ENCODE assay signal across 24 cellular contexts in the genomic region with DNA sequence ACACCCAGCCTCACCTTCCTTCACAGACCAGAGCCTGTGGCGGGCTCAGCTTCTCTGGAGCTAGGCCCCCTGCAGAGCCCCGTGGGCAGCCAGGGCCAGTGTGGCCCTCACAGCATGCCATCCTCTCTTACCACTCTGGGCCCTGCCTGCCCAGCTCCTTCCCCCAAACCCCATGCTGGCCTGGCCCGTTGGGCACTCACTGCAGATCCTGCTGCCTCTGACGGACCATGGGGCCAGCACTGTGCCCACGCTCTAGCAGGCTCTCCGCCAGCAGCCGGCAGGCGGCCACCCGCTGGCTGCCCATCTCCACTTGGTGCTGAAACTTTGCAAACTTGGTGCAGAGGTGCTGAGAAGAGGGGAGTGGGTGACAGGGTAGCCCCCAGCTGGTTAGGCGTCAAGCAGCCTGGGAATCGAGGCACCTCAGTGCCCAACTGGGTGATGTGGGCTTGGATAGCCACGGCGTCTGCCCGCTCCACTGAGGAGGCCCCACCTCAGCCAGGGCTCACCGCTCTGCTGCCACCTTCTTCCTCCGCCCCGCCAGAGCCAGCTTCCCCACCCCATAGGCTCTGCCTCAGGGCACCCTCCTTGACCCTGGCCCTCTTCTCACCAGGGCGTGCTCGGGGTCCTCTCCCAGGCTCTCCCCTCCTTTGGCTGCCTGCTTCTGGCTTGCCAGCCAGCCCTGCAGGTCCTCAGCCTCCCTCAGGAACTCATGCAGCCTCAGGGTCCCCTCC. TPM values are rescaled to one million over a fixed set of nuclear protein-coding genes. Genes with fewer than 3 reads are reported as not detected.
DNase-seq lines count a peak whose midpoint lies in the region; ATAC-seq, FAIRE-seq and TF ChIP-seq lines count a peak whose summit lies in the region.
"Had no signal": no experiment of that assay in that cellular context is flagged by ENCODE, and none has a peak within 500 bp of the region (broad histone marks: within the 10 kb centered on the region; RNA-seq: fewer than 3 reads in every experiment).

No MANE protein-coding gene starts in this region.

- H3K4me3 Mint-ChIP-seq in activated CD4-positive, alpha-beta T cell treated with anti-CD3 and anti-CD28 coated beads, Interleukin-2, amount 10 ng/mL, durations not matched to agents 24 days and 14 days: no peak overlapping the region
- H3K4me3 Mint-ChIP-seq in astrocyte (ENCODE audit: unreplicated experiment): no peak overlapping the region
- no peak overlapping the region for H3K4me3 Mint-ChIP-seq in stimulated activated effector memory CD8-positive, alpha-beta T cell treated with anti-CD3 and anti-CD28 coated beads, Interleukin-12 subunit alpha, Interleukin-12 subunit beta, amount 100 ng/mL, for 72 hours
- H3K4me3 Mint-ChIP-seq: mesothelial cell of epicardium; natural killer cell; stimulated activated memory B cell treated with anti-CD40 and anti-IgM and Interleukin-4, amounts not matched to agents 10 μg/mL and 1 μg/mL and 100 μg/mL, for 72 hours; type B pancreatic cell; WTC11 had no signal

- H3K4me1 Mint-ChIP-seq in activated CD4-positive, alpha-beta T cell treated with anti-CD3 and anti-CD28 coated beads, Interleukin-2, amount 10 ng/mL, durations not matched to agents 24 days and 14 days: peaks cover 9% of the 10 kb centered on the region
- H3K4me1 Mint-ChIP-seq in astrocyte (ENCODE audit: low read depth, unreplicated experiment): no peaks in the 10 kb centered on the region
- H3K4me1 Mint-ChIP-seq in stimulated activated effector memory CD8-positive, alpha-beta T cell treated with anti-CD3 and anti-CD28 coated beads, Interleukin-12 subunit alpha, Interleukin-12 subunit beta, amount 100 ng/mL, for 72 hours: peaks cover 43% of the 10 kb centered on the region
- H3K4me1 Mint-ChIP-seq: WTC11 had no signal

- H3K9me3 ChIP-seq in left ventricle myocardium inferior (replicated peaks) (no peaks in the 10 kb centered on the region), right atrium auricular region (no peaks in the 10 kb centered on the region), astrocyte (ENCODE audit: insufficient read depth, low read depth, low read length) (no peaks in the 10 kb centered on the region)
- H3K9me3 ChIP-seq: A549, body of pancreas, pancreas had no signal

- peaks cover 10% of the 10 kb centered on the region for H3K4me1 ChIP-seq in left ventricle myocardium inferior
- H3K4me1 ChIP-seq in right atrium auricular region: no peaks in the 10 kb centered on the region
- peaks cover 15% of the 10 kb centered on the region for H3K4me1 ChIP-seq in astrocyte (ENCODE audit: insufficient read depth, low read length)
- H3K4me1 ChIP-seq: A549, body of pancreas, pancreas had no signal

- peak overlapping the region; percentile 47 for H3K4me2 ChIP-seq in astrocyte (ENCODE audit: low read length)
- H3K4me2 ChIP-seq: A549 had no signal

- H3K27me3 ChIP-seq in left ventricle myocardium inferior (ENCODE audit: low read depth) (no peaks in the 10 kb centered on the region), right atrium auricular region (no peaks in the 10 kb centered on the region), astrocyte (ENCODE audit: insufficient read depth, low read length) (peaks cover 11% of the 10 kb centered on the region)
- H3K27me3 ChIP-seq: body of pancreas, pancreas had no signal

- no peaks in the 10 kb centered on the region for H3K9me3 Mint-ChIP-seq in activated CD4-positive, alpha-beta T cell treated with anti-CD3 and anti-CD28 coated beads, Interleukin-2, amount 10 ng/mL, durations not matched to agents 24 days and 14 days
- peaks cover 7% of the 10 kb centered on the region for H3K9me3 Mint-ChIP-seq in astrocyte (ENCODE audit: unreplicated experiment)
- H3K9me3 Mint-ChIP-seq in stimulated activated effector memory CD8-positive, alpha-beta T cell treated with anti-CD3 and anti-CD28 coated beads, Interleukin-12 subunit alpha, Interleukin-12 subunit beta, amount 100 ng/mL, for 72 hours: no peaks in the 10 kb centered on the region
- H3K9me3 Mint-ChIP-seq: mesothelial cell of epicardium; natural killer cell; stimulated activated memory B cell treated with anti-CD40 and anti-IgM and Interleukin-4, amounts not matched to agents 10 μg/mL and 1 μg/mL and 100 μg/mL, for 72 hours; type B pancreatic cell; WTC11 had no signal

- peaks cover 14% of the 10 kb centered on the region for H4K20me1 ChIP-seq in astrocyte (ENCODE audit: insufficient read depth, low read length)

- peak overlapping the region; percentile 63 for H3K27ac Mint-ChIP-seq in activated CD4-positive, alpha-beta T cell treated with anti-CD3 and anti-CD28 coated beads, Interleukin-2, amount 10 ng/mL, durations not matched to agents 24 days and 14 days
- no peak overlapping the region for H3K27ac Mint-ChIP-seq in astrocyte (ENCODE audit: unreplicated experiment)
- peak overlapping the region; percentile 76 for H3K27ac Mint-ChIP-seq in stimulated activated effector memory CD8-positive, alpha-beta T cell treated with anti-CD3 and anti-CD28 coated beads, Interleukin-12 subunit alpha, Interleukin-12 subunit beta, amount 100 ng/mL, for 72 hours
- H3K27ac Mint-ChIP-seq: mesothelial cell of epicardium; stimulated activated memory B cell treated with anti-CD40 and anti-IgM and Interleukin-4, amounts not matched to agents 10 μg/mL and 1 μg/mL and 100 μg/mL, for 72 hours; type B pancreatic cell had no signal

- TF ChIP-seq CTCF in left ventricle myocardium inferior (IDR thresholded peaks at IDR 0.05; ENCODE audit: borderline replicate concordance) (no peak), right atrium auricular region (IDR thresholded peaks at IDR 0.05) (no peak), astrocyte (IDR thresholded peaks at IDR 0.05; ENCODE audit: insufficient read depth, low read depth, low read length) (no peak), omental fat pad (IDR thresholded peaks at IDR 0.05) (no peak)

- no peaks in the 10 kb centered on the region for H3K36me3 Mint-ChIP-seq in activated CD4-positive, alpha-beta T cell treated with anti-CD3 and anti-CD28 coated beads, Interleukin-2, amount 10 ng/mL, durations not matched to agents 24 days and 14 days (ENCODE audit: low read depth)
- H3K36me3 Mint-ChIP-seq in astrocyte (ENCODE audit: low read depth, unreplicated experiment): peaks cover 25% of the 10 kb centered on the region
- H3K36me3 Mint-ChIP-seq in stimulated activated effector memory CD8-positive, alpha-beta T cell treated with anti-CD3 and anti-CD28 coated beads, Interleukin-12 subunit alpha, Interleukin-12 subunit beta, amount 100 ng/mL, for 72 hours: no peaks in the 10 kb centered on the region
- H3K36me3 Mint-ChIP-seq: mesothelial cell of epicardium; natural killer cell; stimulated activated memory B cell treated with anti-CD40 and anti-IgM and Interleukin-4, amounts not matched to agents 10 μg/mL and 1 μg/mL and 100 μg/mL, for 72 hours; WTC11 had no signal

- no peaks in the 10 kb centered on the region for H3K79me2 ChIP-seq in astrocyte (ENCODE audit: insufficient read depth, low read length)

- H3K27me3 Mint-ChIP-seq in activated CD4-positive, alpha-beta T cell treated with anti-CD3 and anti-CD28 coated beads, Interleukin-2, amount 10 ng/mL, durations not matched to agents 24 days and 14 days: no peaks in the 10 kb centered on the region
- peaks cover 51% of the 10 kb centered on the region for H3K27me3 Mint-ChIP-seq in astrocyte (ENCODE audit: low read depth, unreplicated experiment)
- H3K27me3 Mint-ChIP-seq: type B pancreatic cell had no signal

- no peak for DNase-seq in activated CD4-positive, alpha-beta T cell treated with anti-CD3 and anti-CD28 coated beads, Interleukin-2, amount 10 ng/mL, durations not matched to agents 24 days and 14 days
- no peak for DNase-seq in activated CD4-positive, alpha-beta T cell treated with anti-CD3 and anti-CD28 coated beads, Interleukin-2, amount 50 U/mL, for 48 hours
- DNase-seq in left ventricle myocardium inferior: no peak
- DNase-seq in right atrium auricular region (ENCODE audit: low spot score): no peak
- no peak for DNase-seq in astrocyte (ENCODE audit: low read depth)
- DNase-seq in stimulated activated effector memory CD8-positive, alpha-beta T cell treated with anti-CD3 and anti-CD28 coated beads, Interleukin-12 subunit alpha, Interleukin-12 subunit beta, amount 100 ng/mL, for 72 hours (ENCODE audit: low spot score in 2 of 2): no peak
- DNase-seq in omental fat pad (ENCODE audit: low spot score): no peak
- DNase-seq: AML-193, body of pancreas, DMS153, Kasumi-1, natural killer cell, NCI-H146, NCI-H2107, NCI-H446 treated with DMSO at 0.1 percent for 48 hours, substantia nigra had no signal

- no peak overlapping the region for H2AFZ ChIP-seq in astrocyte (ENCODE audit: low read depth, low read length)

- H3K36me3 ChIP-seq in left ventricle myocardium inferior: no peaks in the 10 kb centered on the region
- no peaks in the 10 kb centered on the region for H3K36me3 ChIP-seq in right atrium auricular region
- H3K36me3 ChIP-seq in astrocyte (ENCODE audit: insufficient read depth, low read length): no peaks in the 10 kb centered on the region
- H3K36me3 ChIP-seq: pancreas had no signal

- intact Hi-C loops in activated CD4-positive, alpha-beta T cell treated with anti-CD3 and anti-CD28 coated beads, Interleukin-2, amount 10 ng/mL, durations not matched to agents 24 days and 14 days (cut with micrococcal nuclease): no loop called here
- intact Hi-C loops in left ventricle myocardium inferior (cut with micrococcal nuclease): no loop called here

- FAIRE-seq in astrocyte (lab: Jason Lieb, UNC): no peak
- FAIRE-seq: A549, islet of Langerhans, pancreas had no signal

- H3K9ac ChIP-seq in astrocyte (ENCODE audit: low read length): no peak overlapping the region

- H3K27ac ChIP-seq in left ventricle myocardium inferior (replicated peaks) (peak overlapping the region; percentile 36), right atrium auricular region (no peak overlapping the region), astrocyte (ENCODE audit: low read depth, low read length) (no peak overlapping the region)
- H3K27ac ChIP-seq: A549, body of pancreas, pancreas had no signal

- ATAC-seq in stimulated activated effector memory CD8-positive, alpha-beta T cell treated with anti-CD3 and anti-CD28 coated beads, Interleukin-12 subunit alpha, Interleukin-12 subunit beta, amount 100 ng/mL, for 72 hours: no peak
- ATAC-seq in omental fat pad (ENCODE audit: low FRiP score) (no peak), HG03108 (IDR thresholded peaks at IDR 0.05; ENCODE audit: unreplicated experiment) (no peak)
- ATAC-seq: A549; body of pancreas; stimulated activated memory B cell treated with anti-CD40 and anti-IgM and Interleukin-4, amounts not matched to agents 10 μg/mL and 1 μg/mL and 100 μg/mL, for 72 hours; WTC11 had no signal

- no peak overlapping the region for H3K4me3 ChIP-seq in left ventricle myocardium inferior
- H3K4me3 ChIP-seq in right atrium auricular region: no peak overlapping the region
- H3K4me3 ChIP-seq in astrocyte (ENCODE audit: insufficient read depth, low read depth, low read length): no peak overlapping the region
- H3K4me3 ChIP-seq: A549, body of pancreas, pancreas had no signal

RNA-seq across cellular contexts. Expression of a gene that starts 22.5 kb away (rescaled TPM):
- 0.64 and 0.65 TPM in 2 replicates for total RNA-seq in activated CD4-positive, alpha-beta T cell treated with anti-CD3 and anti-CD28 coated beads, Interleukin-2, amount 10 ng/mL, durations not matched to agents 24 days and 14 days
- total RNA-seq in left ventricle myocardium inferior (2.7 TPM), right atrium auricular region (1 to 10 TPM in 1 of 2 donors, under 1 TPM in 1; 0.63 to 1.3 TPM), astrocyte (5.3 and 6.7 TPM in 2 replicates), omental fat pad (1 to 10 TPM in 3 of 4 donors, under 1 TPM in 1; 0.19 to 3.8 (median 1.8) TPM)

RNA-seq across cellular contexts. Expression of a gene that starts 32.7 kb away (rescaled TPM):
- total RNA-seq in activated CD4-positive, alpha-beta T cell treated with anti-CD3 and anti-CD28 coated beads, Interleukin-2, amount 10 ng/mL, durations not matched to agents 24 days and 14 days: 8.5 and 8.8 TPM in 2 replicates
- 3.8 TPM for total RNA-seq in left ventricle myocardium inferior
- 1 to 10 TPM; 1.3 to 1.4 TPM for total RNA-seq in right atrium auricular region
- 1.5 and 1.8 TPM in 2 replicates for total RNA-seq in astrocyte
- total RNA-seq in omental fat pad: 10 to 100 TPM in 1 of 4 donors, 1 to 10 TPM in 3; 1.1 to 13.6 (median 2.3) TPM

RNA-seq across cellular contexts. Expression of a gene that starts 43.4 kb away (rescaled TPM):
- total RNA-seq in activated CD4-positive, alpha-beta T cell treated with anti-CD3 and anti-CD28 coated beads, Interleukin-2, amount 10 ng/mL, durations not matched to agents 24 days and 14 days: 18.3 and 20.1 TPM in 2 replicates
- total RNA-seq in left ventricle myocardium inferior: 12.1 TPM
- 10 to 100 TPM in 1 of 2 donors, 1 to 10 TPM in 1; 6.4 to 11.7 TPM for total RNA-seq in right atrium auricular region
- 5.7 and 7.6 TPM in 2 replicates for total RNA-seq in astrocyte
- 10 to 100 TPM in 1 of 4 donors, 1 to 10 TPM in 3; 3.8 to 11.5 (median 8.5) TPM for total RNA-seq in omental fat pad
